In genomic region chr4:142566780-142567179, GRCh38 we compare ENCODE assay signal across 14 cellular contexts.
DNase-seq lines count a peak whose midpoint lies in the region; ATAC-seq and TF ChIP-seq lines count a peak whose summit lies in the region.
"Had no signal": no experiment of that assay in that cellular context is flagged by ENCODE, and none has a peak within 500 bp of the region (broad histone marks: within the 10 kb centered on the region; RNA-seq: fewer than 3 reads in every experiment).

No MANE protein-coding gene starts in this region.

- H3K4me3 ChIP-seq in prostate gland (no peak overlapping the region), aorta (ENCODE audit: low read length in 2 of 2) (no peak overlapping the region)
- H3K4me3 ChIP-seq: right atrium auricular region had no signal

- no peaks in the 10 kb centered on the region for H3K4me1 ChIP-seq in prostate gland (replicated peaks)
- no peaks in the 10 kb centered on the region for H3K4me1 ChIP-seq in aorta (ENCODE audit: control insufficient read depth in 1 of 2, insufficient read depth in 2 of 2, low read length in 2 of 2)
- H3K4me1 ChIP-seq: right atrium auricular region had no signal

- intact Hi-C loops in prostate gland (cut with DNase I) = no loop called here
- intact Hi-C loops in sciatic nerve (cut with DNase I) = no loop called here
- intact Hi-C loops in aorta (cut with DNase I) = loop anchor here in 1 of 2 donors (10.0 kb wide), 2 partner anchors 212 to 248 kb away; no protein-coding TSS in a partner anchor

- CTCF ChIA-PET in activated CD4-positive, alpha-beta T cell treated with anti-CD3 and anti-CD28 coated beads, Interleukin-2, amount 10 ng/mL, durations not matched to agents 7 days and 5 days (lab: Charles Lee) = interaction anchor here (1.0 to 2.6 kb wide), 10 partner anchors 10 to 284 kb away, joined by 3 to 11 read pairs (median 3); no protein-coding TSS in a partner anchor
- CTCF ChIA-PET in T-cell (lab: Charles Lee) = interaction anchor here (0.5 to 4.5 kb wide), 20 partner anchors 8 to 284 kb away, joined by 3 to 46 read pairs (median 4); no protein-coding TSS in a partner anchor

- H3K9me3 Mint-ChIP-seq in activated CD4-positive, alpha-beta T cell treated with anti-CD3 and anti-CD28 coated beads, Interleukin-2, amount 10 ng/mL, durations not matched to agents 7 days and 5 days = peaks cover 6% of the 10 kb centered on the region
- H3K9me3 Mint-ChIP-seq in T-cell (no peaks in the 10 kb centered on the region), neural crest cell (peaks cover 2% of the 10 kb centered on the region)

- H3K36me3 ChIP-seq in prostate gland (no peaks in the 10 kb centered on the region), aorta (ENCODE audit: control insufficient read depth in 1 of 2, insufficient read depth in 2 of 2, low read length in 1 of 2) (no peaks in the 10 kb centered on the region)
- H3K36me3 ChIP-seq: right atrium auricular region had no signal

- H3K27ac ChIP-seq in prostate gland (no peak overlapping the region), aorta (ENCODE audit: low read depth in 1 of 2, low read length in 2 of 2) (no peak overlapping the region)
- H3K27ac ChIP-seq: right atrium auricular region had no signal

- no peak for TF ChIP-seq POLR2A in prostate gland (IDR thresholded peaks at IDR 0.05)

- 77% methylated on average over 4 of the region's 4 CpGs for WGBS in prostate gland
- 65 to 74% methylated on average over 4 of the region's 4 CpGs for WGBS in aorta, 2 donors

- H3K27me3 ChIP-seq in prostate gland (replicated peaks; ENCODE audit: insufficient read depth) (no peaks in the 10 kb centered on the region), aorta (ENCODE audit: control insufficient read depth in 1 of 2, insufficient read depth in 2 of 2, low read length in 1 of 2) (no peaks in the 10 kb centered on the region)
- H3K27me3 ChIP-seq: right atrium auricular region had no signal

- DNase-seq in activated CD4-positive, alpha-beta T cell treated with anti-CD3 and anti-CD28 coated beads, Interleukin-2, amount 10 ng/mL, durations not matched to agents 7 days and 5 days = no peak
- no peak for DNase-seq in activated CD4-positive, alpha-beta T cell treated with anti-CD3 and anti-CD28 coated beads, Interleukin-2, amount 50 U/mL, for 4 hours
- DNase-seq in T-cell = no peak
- DNase-seq in central memory CD4-positive, alpha-beta T cell = peak; percentile 26
- DNase-seq in neural crest cell (ENCODE audit: low read depth, low spot score) = no peak
- DNase-seq in prostate gland (ENCODE audit: low spot score) = no peak
- DNase-seq in sciatic nerve (ENCODE audit: low spot score) = no peak
- no peak for DNase-seq in aorta
- DNase-seq: activated gamma-delta T cell, GDM1, NCI-H187, NCI-H526 had no signal

- peak overlapping the region; percentile 84 for H3K4me3 Mint-ChIP-seq in activated CD4-positive, alpha-beta T cell treated with anti-CD3 and anti-CD28 coated beads, Interleukin-2, amount 10 ng/mL, durations not matched to agents 7 days and 5 days
- H3K4me3 Mint-ChIP-seq in T-cell (peak overlapping the region; percentile 82 to 90 (median 86)), neural crest cell (no peak overlapping the region)
- H3K4me3 Mint-ChIP-seq: nephron had no signal

- no peak for TF ChIP-seq CTCF in neural crest cell (conservative IDR thresholded peaks at IDR 0.05)
- TF ChIP-seq CTCF in prostate gland (IDR thresholded peaks at IDR 0.05) = no peak

- POLR2A ChIA-PET in activated CD4-positive, alpha-beta T cell treated with anti-CD3 and anti-CD28 coated beads, Interleukin-2, amount 10 ng/mL, durations not matched to agents 7 days and 5 days (lab: Charles Lee) = interaction anchor here (0.6 to 1.6 kb wide), 5 partner anchors 150 to 278 kb away, joined by 3 to 11 read pairs (median 4); no protein-coding TSS in a partner anchor
- POLR2A ChIA-PET in T-cell (lab: Charles Lee) = interaction anchor here (1.0 to 2.0 kb wide), 3 partner anchors 9 to 163 kb away, joined by 4 to 5 read pairs (median 5); no protein-coding TSS in a partner anchor

- H3K27me3 Mint-ChIP-seq in activated CD4-positive, alpha-beta T cell treated with anti-CD3 and anti-CD28 coated beads, Interleukin-2, amount 10 ng/mL, durations not matched to agents 7 days and 5 days = no peaks in the 10 kb centered on the region
- H3K27me3 Mint-ChIP-seq in T-cell (no peaks in the 10 kb centered on the region), neural crest cell (ENCODE audit: low read depth) (no peaks in the 10 kb centered on the region)

- H3K4me1 Mint-ChIP-seq in activated CD4-positive, alpha-beta T cell treated with anti-CD3 and anti-CD28 coated beads, Interleukin-2, amount 10 ng/mL, durations not matched to agents 7 days and 5 days = peaks cover 63% of the 10 kb centered on the region
- H3K4me1 Mint-ChIP-seq in T-cell = peaks cover 65 to 76% (median 73%) of the 10 kb centered on the region in 3 donors
- H3K4me1 Mint-ChIP-seq in neural crest cell = peaks cover 35% of the 10 kb centered on the region

- peak; percentile 37 to 56 (median 52) for ATAC-seq in T-cell (replicated peaks in 1 of 4)
- no peak for ATAC-seq in sciatic nerve
- ATAC-seq in aorta (ENCODE audit: low FRiP score) = no peak

- no peaks in the 10 kb centered on the region for H3K9me3 ChIP-seq in prostate gland
- no peaks in the 10 kb centered on the region for H3K9me3 ChIP-seq in aorta (ENCODE audit: control insufficient read depth, low read length)
- H3K9me3 ChIP-seq: right atrium auricular region had no signal

- peaks cover 13% of the 10 kb centered on the region for H3K36me3 Mint-ChIP-seq in activated CD4-positive, alpha-beta T cell treated with anti-CD3 and anti-CD28 coated beads, Interleukin-2, amount 10 ng/mL, durations not matched to agents 7 days and 5 days (ENCODE audit: low read depth)
- no peaks in the 10 kb centered on the region for H3K36me3 Mint-ChIP-seq in T-cell
- H3K36me3 Mint-ChIP-seq in neural crest cell (ENCODE audit: low read depth) = peaks cover 6% of the 10 kb centered on the region

- H3K27ac Mint-ChIP-seq in activated CD4-positive, alpha-beta T cell treated with anti-CD3 and anti-CD28 coated beads, Interleukin-2, amount 10 ng/mL, durations not matched to agents 7 days and 5 days = peak overlapping the region; percentile 94
- H3K27ac Mint-ChIP-seq in T-cell = peak overlapping the region; percentile 95 to 96
- H3K27ac Mint-ChIP-seq in neural crest cell (ENCODE audit: unreplicated experiment) = peak overlapping the region; percentile 44

Comparison
In these comparisons a context has a peak if more than half of its experiments do, and no peak if none do; other contexts are left out.
1. H3K27ac Mint-ChIP-seq: peak in every context shown above with its lines; median percentile 96 in T-cell; 94 in activated CD4-positive, alpha-beta T cell treated with anti-CD3 and anti-CD28 coated beads, Interleukin-2, amount 10 ng/mL, durations not matched to agents 7 days and 5 days; 44 in neural crest cell.
2. ATAC-seq: peak in T-cell (4 of 4); none in sciatic nerve (single experiment) and aorta (single experiment).